ENCODE assay signal across 20 cellular contexts in genomic region chrX:47171996-47172395, GRCh38. TPM values are rescaled to one million over a fixed set of nuclear protein-coding genes. Genes with fewer than 3 reads are reported as not detected.
DNase-seq lines count a peak whose midpoint lies in the region; ATAC-seq and TF ChIP-seq lines count a peak whose summit lies in the region.
"Had no signal": no experiment of that assay in that cellular context is flagged by ENCODE, and none has a peak within 500 bp of the region (broad histone marks: within the 10 kb centered on the region; RNA-seq: fewer than 3 reads in every experiment).

No MANE protein-coding gene starts in this region.

- DNase-seq in H4 (ENCODE audit: low spot score) (peak; percentile 1), iPS-NIHi7 (ENCODE audit: extremely low spot score) (peak; percentile 4), osteoblast (ENCODE audit: insufficient read length, low spot score, missing footprints) (peak; percentile 58), stomach (peak; percentile 9), erythroblast (lab: John Stamatoyannopoulos, UW) (no peak), H9 (no peak)
- DNase-seq: ACHN; BE2C; C1 segment of cervical spinal cord; CD4-positive, CD25-positive, alpha-beta regulatory T cell; CD8-positive, alpha-beta memory T cell; COR-L47; DMS 273 treated with DMSO at 0.1 percent for 48 hours; DMS53; DND-41; EL had no signal

- H4K8ac ChIP-seq in H9 (replicated peaks; ENCODE audit: insufficient read length, low read depth, low read length) = no peak overlapping the region

- no peak overlapping the region for H2BK12ac ChIP-seq in H9 (ENCODE audit: insufficient read length, low read depth, low read length)

- TF ChIP-seq POLR2A in stomach (IDR thresholded peaks at IDR 0.05) = no peak
- TF ChIP-seq POLR2A in erythroblast (IDR thresholded peaks at IDR 0.05; ENCODE audit: low read length) = no peak

- H3K79me1 ChIP-seq in H9 (ENCODE audit: insufficient read depth, low read depth, low read length, poor library complexity, severe bottlenecking) = no peaks in the 10 kb centered on the region

- no peak overlapping the region for H3K4me3 ChIP-seq in osteoblast (ENCODE audit: insufficient read depth, low read length)
- H3K4me3 ChIP-seq in stomach = no peak overlapping the region
- H3K4me3 ChIP-seq: GM12878, GM23338 had no signal

- no peak overlapping the region for H4K91ac ChIP-seq in H9 (ENCODE audit: insufficient read length, low read depth, low read length)

- H3K36me3 ChIP-seq in osteoblast (ENCODE audit: insufficient read depth, low read length) = peaks cover 32% of the 10 kb centered on the region
- peaks cover 22 to 82% (median 80%) of the 10 kb centered on the region in 4 donors for H3K36me3 ChIP-seq in stomach

- TF ChIP-seq EP300 in stomach (IDR thresholded peaks at IDR 0.05) = no peak

- H4K20me1 ChIP-seq in osteoblast (ENCODE audit: insufficient read depth, low read length) (peaks cover 16% of the 10 kb centered on the region), H9 (ENCODE audit: control insufficient read depth, insufficient read depth, insufficient read length) (no peaks in the 10 kb centered on the region)

- H3K4me2 ChIP-seq in osteoblast (ENCODE audit: insufficient read depth, low read length) (no peak overlapping the region), H9 (ENCODE audit: insufficient read depth, insufficient read length, low read length) (no peak overlapping the region)
- H3K4me2 ChIP-seq: GM23338 had no signal

- no peak overlapping the region for H2AK5ac ChIP-seq in H9 (ENCODE audit: insufficient read length, low read length)

- H3K9ac ChIP-seq in H9 (ENCODE audit: extremely low read depth, insufficient read length, low read length) = no peak overlapping the region

- H3K4ac ChIP-seq in H9 (ENCODE audit: low read depth, low read length) = no peak overlapping the region

- no peak overlapping the region for H3K14ac ChIP-seq in H9 (ENCODE audit: insufficient read depth, low read length)

- no peak overlapping the region for H3K27ac ChIP-seq in osteoblast (ENCODE audit: low read depth, low read length)
- no peak overlapping the region for H3K27ac ChIP-seq in stomach
- H3K27ac ChIP-seq in H9 (ENCODE audit: insufficient read length, low read depth, low read length) = no peak overlapping the region

- H3K4me1 Mint-ChIP-seq in H9 = no peaks in the 10 kb centered on the region
- H3K4me1 Mint-ChIP-seq: GM23338 had no signal

- no peak overlapping the region for H2BK20ac ChIP-seq in H9 (ENCODE audit: low read depth, low read length, poor library complexity, severe bottlenecking)

- H3K27me3 ChIP-seq in osteoblast (ENCODE audit: insufficient read depth, low read length) = peaks cover 5% of the 10 kb centered on the region
- H3K27me3 ChIP-seq in stomach = peaks cover 0 to 14% (median 0%) of the 10 kb centered on the region in 3 donors
- no peaks in the 10 kb centered on the region; the same call in 1 of the 2 replicates for H3K27me3 ChIP-seq in H9 (ENCODE audit: insufficient read depth, low read length)
- H3K27me3 ChIP-seq: BE2C had no signal

- H3K18ac ChIP-seq in H9 (ENCODE audit: insufficient read length, low read depth, low read length) = no peak overlapping the region

- TF ChIP-seq CTCF in osteoblast (IDR thresholded peaks at IDR 0.05; ENCODE audit: extremely low read depth, low read depth, low read length) (no peak), stomach (IDR thresholded peaks at IDR 0.05) (no peak), H9 (conservative IDR thresholded peaks at IDR 0.05) (no peak)

- no peak overlapping the region for H3K23ac ChIP-seq in H9 (ENCODE audit: insufficient read length, low read depth, low read length)

- peaks cover 67 to 84% of the 10 kb centered on the region in 2 experiments for H3K9me3 Mint-ChIP-seq in H9
- H3K9me3 Mint-ChIP-seq: CD4-positive, CD25-positive, alpha-beta regulatory T cell; CD8-positive, alpha-beta memory T cell; GM23338 had no signal

- intact Hi-C loops in stomach (cut with DNase I; ENCODE audit: low total_unique reads) = no loop called here

- no peak overlapping the region for H2BK5ac ChIP-seq in H9 (ENCODE audit: insufficient read length, low read length)

- H3K79me2 ChIP-seq in osteoblast (ENCODE audit: insufficient read depth, low read length) (peaks cover 30% of the 10 kb centered on the region), H9 (ENCODE audit: insufficient read depth, low read length) (no peaks in the 10 kb centered on the region)

- H3K4me3 Mint-ChIP-seq in H9 = no peak overlapping the region; a peak in 1 of 5 replicates
- H3K4me3 Mint-ChIP-seq: CD4-positive, CD25-positive, alpha-beta regulatory T cell; CD8-positive, alpha-beta memory T cell; GM23338 had no signal

- H3K4me1 ChIP-seq in osteoblast (ENCODE audit: insufficient read depth, low read length) (no peaks in the 10 kb centered on the region), stomach (no peaks in the 10 kb centered on the region), H9 (ENCODE audit: insufficient read depth, low read length) (no peaks in the 10 kb centered on the region)
- H3K4me1 ChIP-seq: BE2C had no signal

- ATAC-seq in HG02763 (IDR thresholded peaks at IDR 0.05; ENCODE audit: unreplicated experiment) (no peak), GM18868 (IDR thresholded peaks at IDR 0.05; ENCODE audit: unreplicated experiment) (no peak)
- ATAC-seq: GM12878, GM23338 had no signal

- H3K27ac Mint-ChIP-seq in H9 = no peak overlapping the region
- H3K27ac Mint-ChIP-seq: GM23338 had no signal

- no peaks in the 10 kb centered on the region for H3K9me3 ChIP-seq in osteoblast (ENCODE audit: low read depth, low read length)
- H3K9me3 ChIP-seq in stomach = no peaks in the 10 kb centered on the region
- no peaks in the 10 kb centered on the region for H3K9me3 ChIP-seq in H9 (ENCODE audit: control insufficient read depth, low read depth, low read length)
- H3K9me3 ChIP-seq: BE2C had no signal

- 76 to 100% (median 91%) methylated on average over 1 to 2 of the region's 2 CpGs for WGBS in stomach, 5 donors
- no CpG with 5 or more reads among the region's 2 CpGs for WGBS in H9 (ENCODE audit: extremely low coverage, insufficient read length, low lambda C conversion rate)

- no peak overlapping the region for H3K56ac ChIP-seq in H9 (ENCODE audit: insufficient read length, low read depth, low read length)

- no peaks in the 10 kb centered on the region for H3K23me2 ChIP-seq in H9 (ENCODE audit: insufficient read length, low read depth, low read length, poor library complexity, severe bottlenecking)

- no peak overlapping the region for H2BK15ac ChIP-seq in H9 (ENCODE audit: low read depth, low read length)

- no peak overlapping the region for H2BK120ac ChIP-seq in H9 (ENCODE audit: low read depth, low read length, poor library complexity, severe bottlenecking)

- no peaks in the 10 kb centered on the region; the same call in 1 of the 2 replicates for H3K27me3 Mint-ChIP-seq in H9 (ENCODE audit: low read depth)
- H3K27me3 Mint-ChIP-seq: CD4-positive, CD25-positive, alpha-beta regulatory T cell had no signal

- H2AFZ ChIP-seq in osteoblast (ENCODE audit: low read length) (no peak overlapping the region), H9 (ENCODE audit: low read length) (no peak overlapping the region)
- H2AFZ ChIP-seq: GM23338 had no signal

- H3T11ph ChIP-seq in H9 (ENCODE audit: low read length) = no peak overlapping the region

- H4K5ac ChIP-seq in H9 (ENCODE audit: insufficient read length, low read depth, low read length) = no peak overlapping the region

- H3K36me3 Mint-ChIP-seq in H9 (ENCODE audit: insufficient read depth in 1 of 3, low read depth in 3 of 3) = peaks cover 36 to 69% (median 67%) of the 10 kb centered on the region in 3 experiments
- H3K36me3 Mint-ChIP-seq: CD4-positive, CD25-positive, alpha-beta regulatory T cell had no signal

RNA-seq across cellular contexts. Expression of gene UBA1, which starts 21.6 kb away (rescaled TPM):
- total RNA-seq in H4 (2014; rRNA removed; shearing (Covaris generic)) = 105 and 130 TPM in 2 replicates
- total RNA-seq in osteoblast (142 and 150 TPM in 2 replicates), stomach (100 to 1,000 TPM in 3 of 5 donors, 10 to 100 TPM in 2; 66.8 to 278 (median 115) TPM), H9 (2021) (421 and 427 TPM in 2 replicates)
- 10 to 100 TPM; 59.3 to 81.4 (median 63.4) TPM for polyA plus RNA-seq in stomach

RNA-seq across cellular contexts. Expression of gene RBM10, which starts 27.0 kb away (rescaled TPM):
- total RNA-seq in H4 (2014; rRNA removed; shearing (Covaris generic)) = 37.9 and 42.3 TPM in 2 replicates
- 29.2 and 32.9 TPM in 2 replicates for total RNA-seq in osteoblast
- total RNA-seq in stomach = 10 to 100 TPM in 4 of 5 donors, 1 to 10 TPM in 1; 1.8 to 51.3 (median 26.8) TPM
- 10 to 100 TPM; 21.2 to 28.4 (median 22.9) TPM for polyA plus RNA-seq in stomach
- 55.8 and 57.3 TPM in 2 replicates for total RNA-seq in H9 (2021)

RNA-seq across cellular contexts. Expression of gene NDUFB11, which starts 27.5 kb away (rescaled TPM):
- total RNA-seq in H4 (2014; rRNA removed; shearing (Covaris generic)) = 129 and 138 TPM in 2 replicates
- 43.1 and 45.4 TPM in 2 replicates for total RNA-seq in osteoblast
- 100 to 1,000 TPM in 3 of 5 donors, 10 to 100 TPM in 2; 45.3 to 408 (median 196) TPM for total RNA-seq in stomach
- 10 to 100 TPM; 86.0 to 97.7 (median 90.8) TPM for polyA plus RNA-seq in stomach
- 98.5 and 100 TPM in 2 replicates for total RNA-seq in H9 (2021)

RNA-seq across cellular contexts. Expression of gene CDK16, which starts 46.5 kb away (rescaled TPM):
- total RNA-seq in H4 (2014; rRNA removed; shearing (Covaris generic)) = 77.1 and 98.5 TPM in 2 replicates
- 61.2 and 65.4 TPM in 2 replicates for total RNA-seq in osteoblast
- total RNA-seq in stomach = 100 to 1,000 TPM in 1 of 5 donors, 10 to 100 TPM in 4; 35.6 to 156 (median 57.8) TPM
- polyA plus RNA-seq in stomach = 10 to 100 TPM; 31.2 to 50.9 (median 38.6) TPM
- 224 and 226 TPM in 2 replicates for total RNA-seq in H9 (2021)

Comparison
In these comparisons a context has a peak if more than half of its experiments do, and no peak if none do; other contexts are left out.
1. DNase-seq: peak in H4 (single experiment), iPS-NIHi7 (single experiment), osteoblast (single experiment) and stomach (single experiment); none in erythroblast (0 of 2) and H9 (single experiment).